11 cellular contexts compared by ENCODE assay signal in genomic region chr10:121481222-121481621, GRCh38.
"Had no signal": no experiment of that assay in that cellular context is flagged by ENCODE, and none has a peak within 500 bp of the region (broad histone marks: within the 10 kb centered on the region; RNA-seq: fewer than 3 reads in every experiment).

No MANE protein-coding gene starts in this region.

- H3K9me3 ChIP-seq: breast epithelium, gastroesophageal sphincter had no signal

- H3K27me3 ChIP-seq: breast epithelium, gastroesophageal sphincter, neural progenitor cell had no signal

- H3K36me3 ChIP-seq: breast epithelium had no signal

- H3K4me3 ChIP-seq: breast epithelium, gastroesophageal sphincter, neural progenitor cell had no signal

- H3K27ac ChIP-seq: breast epithelium, gastroesophageal sphincter, neural progenitor cell, parathyroid adenoma had no signal

- ATAC-seq: gastroesophageal sphincter; stimulated activated effector memory CD8-positive, alpha-beta T cell treated with anti-CD3 and anti-CD28 coated beads, Interleukin-12 subunit alpha, Interleukin-12 subunit beta, amount 100 ng/mL, for 72 hours had no signal

- DNase-seq: activated naive CD4-positive, alpha-beta T cell treated with anti-CD3 and anti-CD28 coated beads, Interleukin-2, amount 10 ng/mL, durations not matched to agents 7 days and 5 days; effector CD8-positive, alpha-beta T cell; mesendoderm; retina; small intestine; trophoblast cell had no signal

- H3K4me1 ChIP-seq: breast epithelium, neural progenitor cell, parathyroid adenoma had no signal
